Comparison of ENCODE assay signal across 8 cellular contexts in genomic region chr19:11766597-11767591, GRCh38. TPM values are rescaled to one million over a fixed set of nuclear protein-coding genes. Genes with fewer than 3 reads are reported as not detected.
DNase-seq lines count a peak whose midpoint lies in the region; ATAC-seq and TF ChIP-seq lines count a peak whose summit lies in the region.

TSS of gene ZNF441 (plus strand) at chr19:11767000. CDS start at chr19:11767194, 194 bp downstream.

- no peaks in the 10 kb centered on the region for H3F3A ChIP-seq in OCI-LY1 (ENCODE audit: insufficient read depth, low read length)

- DNase-seq in COR-L47 (lab: John Stamatoyannopoulos, UW), result peak; percentile 95
- DNase-seq in HUDEP-2 (lab: John Stamatoyannopoulos, UW; ENCODE audit: unreplicated experiment in 76 of 76), result peak in 72 of 76 experiments; percentile 11 to 98 (median 89)
- DNase-seq in activated T-cell treated with anti-CD3 and anti-CD28 coated beads for 24 hours (ENCODE audit: low read depth), result peak; percentile 93
- DNase-seq in epithelial cell of esophagus (ENCODE audit: low read depth), result peak; percentile 95
- DNase-seq in stimulated activated CD8-positive, alpha-beta memory T cell treated with anti-CD3 and anti-CD28 coated beads, Interleukin-2, amount 100 ng/mL, for 1 hour (ENCODE audit: low read depth in 2 of 2), result peak; percentile 84 to 86

- peaks cover 22% of the 10 kb centered on the region for H3K36me3 ChIP-seq in OCI-LY1 (ENCODE audit: insufficient read depth, low read length)

- H3K9ac ChIP-seq in OCI-LY1 (ENCODE audit: low read length), result peak within 1 kb of the TSS; percentile 87

- H2AFZ ChIP-seq in OCI-LY1 (ENCODE audit: low read length), result peak within 1 kb of the TSS; percentile 98

- H3K9me3 ChIP-seq in OCI-LY1 (ENCODE audit: low read length), result peaks cover 12% of the 10 kb centered on the region
- peaks cover 11% of the 10 kb centered on the region for H3K9me3 ChIP-seq in mononuclear cell (ENCODE audit: low read depth, low read length)

- peak within 1 kb of the TSS; percentile 74 for H3K4me2 ChIP-seq in OCI-LY1 (ENCODE audit: low read length)

- no peaks in the 10 kb centered on the region for H4K20me1 ChIP-seq in OCI-LY1 (ENCODE audit: insufficient read depth, low read length)

- no peaks in the 10 kb centered on the region for H3K79me2 ChIP-seq in OCI-LY1 (ENCODE audit: insufficient read depth, low read length)

- H3K27me3 ChIP-seq in OCI-LY1 (ENCODE audit: insufficient read depth, low read length) (no peaks in the 10 kb centered on the region), mononuclear cell (ENCODE audit: insufficient read depth, low read length) (no peaks in the 10 kb centered on the region)

- H3K27ac ChIP-seq in OCI-LY1 (ENCODE audit: low read depth, low read length, poor library complexity, severe bottlenecking), result peak within 1 kb of the TSS; percentile 70

- H3K4me1 ChIP-seq in OCI-LY1 (ENCODE audit: insufficient read depth, low read length, severe bottlenecking) (peaks cover 11% of the 10 kb centered on the region), mononuclear cell (ENCODE audit: insufficient read depth, low read length) (peaks cover 18% of the 10 kb centered on the region)

- ATAC-seq in GM21381 (IDR thresholded peaks at IDR 0.05; ENCODE audit: unreplicated experiment), result peak; percentile 83

- TF ChIP-seq CTCF in OCI-LY1 (IDR thresholded peaks at IDR 0.05; ENCODE audit: low read length), result no peak
- TF ChIP-seq CTCF in epithelial cell of esophagus (IDR thresholded peaks at IDR 0.05; ENCODE audit: insufficient read depth, low read depth, low read length, missing control alignments), result no peak

- peak within 1 kb of the TSS; percentile 95 for H3K4me3 ChIP-seq in OCI-LY1 (ENCODE audit: low read depth, low read length, poor library complexity, severe bottlenecking)
- H3K4me3 ChIP-seq in epithelial cell of esophagus (ENCODE audit: low read length), result peak within 1 kb of the TSS; percentile 72
- H3K4me3 ChIP-seq in mononuclear cell (ENCODE audit: low read length), result peak within 1 kb of the TSS; percentile 86

- no peaks in the 10 kb centered on the region for H3K9me2 ChIP-seq in OCI-LY1 (ENCODE audit: low read depth, low read length)

RNA-seq across cellular contexts. Expression of gene ZNF441, which starts in this region (rescaled TPM):
- 7.0 TPM for total RNA-seq in mononuclear cell

Comparison
In these comparisons a context has a peak if more than half of its experiments do, and no peak if none do; other contexts are left out.
1. Peak in every context shown above with its lines: DNase-seq, ATAC-seq, H3K4me3 ChIP-seq and H3K27ac ChIP-seq.